In the genomic region with DNA sequence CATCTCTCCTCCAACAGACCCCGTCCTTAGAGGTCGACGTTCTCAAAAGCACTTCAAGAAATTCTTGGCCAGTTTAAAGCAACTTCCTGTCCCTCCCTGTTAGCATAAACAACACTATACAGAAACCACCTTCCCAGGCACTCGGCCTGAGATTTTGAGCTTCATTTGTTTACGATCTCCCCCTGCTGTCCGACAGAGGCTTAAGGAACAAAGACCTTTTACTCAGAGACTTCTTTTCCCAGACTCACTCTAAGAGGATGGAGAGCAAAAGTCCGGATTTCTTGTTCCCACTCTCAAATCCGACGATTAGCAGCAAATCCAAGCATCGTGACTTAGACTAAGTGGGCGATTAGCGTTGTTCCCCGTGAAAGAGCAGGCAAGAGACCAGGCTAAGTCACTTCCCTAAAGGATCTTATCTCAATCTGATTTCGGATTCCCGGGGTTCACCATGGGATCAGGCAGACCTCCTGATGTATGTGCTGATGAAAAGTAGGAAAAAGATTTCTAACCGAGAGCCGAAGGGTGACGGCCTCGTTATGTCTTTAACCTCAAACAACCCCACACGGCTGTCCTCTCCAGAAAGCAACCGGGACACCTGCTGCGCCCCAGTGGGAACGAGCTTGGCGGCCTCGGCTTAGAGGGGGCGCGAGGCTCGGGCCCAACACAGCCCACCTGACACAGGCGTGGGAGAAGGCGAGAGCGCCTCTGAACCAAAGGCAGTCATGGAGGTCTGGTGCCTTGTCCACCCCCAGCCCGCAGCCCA, we compare ENCODE assay signal across 1 cellular context.
TF ChIP-seq lines count a peak whose summit lies in the region.

No MANE protein-coding gene starts in this region.

TF ChIP-seq in HepG2, 621 proteins besides CTCF, POLR2A, EP300 and RAD21 (continued from another document):
- TF ChIP-seq ZNF766 (CRISPR knock-in tag; IDR thresholded peaks at IDR 0.05; ENCODE audit: borderline replicate concordance): no peak
- TF ChIP-seq ZNF629 (CRISPR knock-in tag; conservative IDR thresholded peaks at IDR 0.05): no peak
- TF ChIP-seq, protein P1, sequence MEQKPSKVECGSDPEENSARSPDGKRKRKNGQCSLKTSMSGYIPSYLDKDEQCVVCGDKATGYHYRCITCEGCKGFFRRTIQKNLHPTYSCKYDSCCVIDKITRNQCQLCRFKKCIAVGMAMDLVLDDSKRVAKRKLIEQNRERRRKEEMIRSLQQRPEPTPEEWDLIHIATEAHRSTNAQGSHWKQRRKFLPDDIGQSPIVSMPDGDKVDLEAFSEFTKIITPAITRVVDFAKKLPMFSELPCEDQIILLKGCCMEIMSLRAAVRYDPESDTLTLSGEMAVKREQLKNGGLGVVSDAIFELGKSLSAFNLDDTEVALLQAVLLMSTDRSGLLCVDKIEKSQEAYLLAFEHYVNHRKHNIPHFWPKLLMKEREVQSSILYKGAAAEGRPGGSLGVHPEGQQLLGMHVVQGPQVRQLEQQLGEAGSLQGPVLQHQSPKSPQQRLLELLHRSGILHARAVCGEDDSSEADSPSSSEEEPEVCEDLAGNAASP (CRISPR knock-in tag; IDR thresholded peaks at IDR 0.05; ENCODE audit: borderline replicate concordance): no peak
- TF ChIP-seq MED13 (CRISPR knock-in tag; IDR thresholded peaks at IDR 0.05): no peak
- no peak for TF ChIP-seq ZFP90 (CRISPR knock-in tag; IDR thresholded peaks at IDR 0.05; ENCODE audit: borderline replicate concordance)
- TF ChIP-seq NCOA1 (CRISPR knock-in tag; IDR thresholded peaks at IDR 0.05): no peak
- no peak for TF ChIP-seq KLF15 (CRISPR knock-in tag; IDR thresholded peaks at IDR 0.05; ENCODE audit: borderline replicate concordance)
- TF ChIP-seq, protein P2, sequence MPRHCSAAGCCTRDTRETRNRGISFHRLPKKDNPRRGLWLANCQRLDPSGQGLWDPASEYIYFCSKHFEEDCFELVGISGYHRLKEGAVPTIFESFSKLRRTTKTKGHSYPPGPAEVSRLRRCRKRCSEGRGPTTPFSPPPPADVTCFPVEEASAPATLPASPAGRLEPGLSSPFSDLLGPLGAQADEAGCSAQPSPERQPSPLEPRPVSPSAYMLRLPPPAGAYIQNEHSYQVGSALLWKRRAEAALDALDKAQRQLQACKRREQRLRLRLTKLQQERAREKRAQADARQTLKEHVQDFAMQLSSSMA (CRISPR knock-in tag; IDR thresholded peaks at IDR 0.05): no peak
- TF ChIP-seq NKX3-1 (CRISPR knock-in tag; IDR thresholded peaks at IDR 0.05): no peak
- TF ChIP-seq ZNF225 (CRISPR knock-in tag; IDR thresholded peaks at IDR 0.05): no peak
- TF ChIP-seq ZNF780A (CRISPR knock-in tag; IDR thresholded peaks at IDR 0.05): no peak
- TF ChIP-seq ATAD3A (CRISPR knock-in tag; IDR thresholded peaks at IDR 0.05): no peak
- TF ChIP-seq, protein P3, sequence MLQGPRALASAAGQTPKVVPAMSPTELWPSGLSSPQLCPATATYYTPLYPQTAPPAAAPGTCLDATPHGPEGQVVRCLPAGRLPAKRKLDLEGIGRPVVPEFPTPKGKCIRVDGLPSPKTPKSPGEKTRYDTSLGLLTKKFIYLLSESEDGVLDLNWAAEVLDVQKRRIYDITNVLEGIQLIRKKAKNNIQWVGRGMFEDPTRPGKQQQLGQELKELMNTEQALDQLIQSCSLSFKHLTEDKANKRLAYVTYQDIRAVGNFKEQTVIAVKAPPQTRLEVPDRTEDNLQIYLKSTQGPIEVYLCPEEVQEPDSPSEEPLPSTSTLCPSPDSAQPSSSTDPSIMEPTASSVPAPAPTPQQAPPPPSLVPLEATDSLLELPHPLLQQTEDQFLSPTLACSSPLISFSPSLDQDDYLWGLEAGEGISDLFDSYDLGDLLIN (CRISPR knock-in tag; IDR thresholded peaks at IDR 0.05; ENCODE audit: borderline replicate concordance): no peak
- no peak for TF ChIP-seq TBP (CRISPR knock-in tag; IDR thresholded peaks at IDR 0.05)
